In genomic region chr6:96907498-96907897, GRCh38 we compare ENCODE assay signal across 11 cellular contexts. TPM values are rescaled to one million over a fixed set of nuclear protein-coding genes. Genes with fewer than 3 reads are reported as not detected.
DNase-seq lines count a peak whose midpoint lies in the region; ATAC-seq and TF ChIP-seq lines count a peak whose summit lies in the region.
"Had no signal": no experiment of that assay in that cellular context is flagged by ENCODE, and none has a peak within 500 bp of the region (broad histone marks: within the 10 kb centered on the region; RNA-seq: fewer than 3 reads in every experiment).

No MANE protein-coding gene starts in this region.

- WGBS in stomach, 5 donors: 45 to 82% (median 72%) methylated on average over 2 of the region's 2 CpGs

- intact Hi-C loops in stomach (cut with DNase I; ENCODE audit: low total_unique reads): loop anchor here (10.0 kb wide), 1 partner anchor 147 kb away; no protein-coding TSS in a partner anchor

- H3K36me3 ChIP-seq in stomach: no peaks in the 10 kb centered on the region

- H3K9me3 Mint-ChIP-seq in chondrocyte (ENCODE audit: low read depth): no peaks in the 10 kb centered on the region

- in situ Hi-C loops in G401 (cut with HindIII; ENCODE audit: low sequenced_read_pairs): no loop called here

- peaks cover 0 to 3% (median 0%) of the 10 kb centered on the region in 3 donors for H3K27me3 ChIP-seq in stomach

- H3K4me3 Mint-ChIP-seq in chondrocyte (ENCODE audit: unreplicated experiment): no peak overlapping the region

- TF ChIP-seq POLR2A in stomach (IDR thresholded peaks at IDR 0.05): no peak

- H3K27ac ChIP-seq in stomach: no peak overlapping the region

- no peak for TF ChIP-seq EP300 in stomach (IDR thresholded peaks at IDR 0.05)

- TF ChIP-seq CTCF in stomach (IDR thresholded peaks at IDR 0.05) (no peak), chondrocyte (IDR thresholded peaks at IDR 0.05) (no peak)

- H3K9me3 ChIP-seq in stomach: no peaks in the 10 kb centered on the region

- H3K4me1 ChIP-seq in stomach: no peaks in the 10 kb centered on the region

- no peak overlapping the region for H3K27ac Mint-ChIP-seq in chondrocyte (ENCODE audit: unreplicated experiment)

- H3K4me3 ChIP-seq in stomach: no peak overlapping the region

- no peaks in the 10 kb centered on the region for H3K36me3 Mint-ChIP-seq in chondrocyte (ENCODE audit: low read depth)

- H3K4me1 Mint-ChIP-seq in chondrocyte (ENCODE audit: low read depth): no peaks in the 10 kb centered on the region

- H3K27me3 Mint-ChIP-seq in chondrocyte (ENCODE audit: low read depth): peaks cover 50% of the 10 kb centered on the region

- ATAC-seq in GM18502 (IDR thresholded peaks at IDR 0.05; ENCODE audit: poor library complexity, unreplicated experiment) (peak; percentile 98), GM21390 (IDR thresholded peaks at IDR 0.05; ENCODE audit: unreplicated experiment) (peak; percentile 91), HG03354 (IDR thresholded peaks at IDR 0.05; ENCODE audit: poor library complexity, severe bottlenecking, unreplicated experiment) (peak; percentile 86)

- DNase-seq in epidermal melanocyte (ENCODE audit: insufficient read length, low spot score): peak; percentile 54
- no peak for DNase-seq in NCI-H524 treated with DMSO at 0.1 percent for 48 hours (lab: John Stamatoyannopoulos, UW)
- no peak for DNase-seq in stomach
- DNase-seq in chondrocyte (ENCODE audit: low spot score): no peak
- no peak for DNase-seq in G401 (ENCODE audit: low spot score)
- DNase-seq: erythroblast, NCI-H1105, trophoblast cell had no signal

RNA-seq across cellular contexts. Expression of gene NDUFAF4, which starts 9.8 kb away (rescaled TPM):
- 10 to 100 TPM in 2 of 5 donors, 1 to 10 TPM in 3; 2.9 to 11.2 (median 5.5) TPM for total RNA-seq in stomach
- 10 to 100 TPM; 20.9 to 30.1 (median 25.6) TPM for polyA plus RNA-seq in stomach
- 22.2 to 25.0 TPM (median 23.5 TPM) in 3 replicates for total RNA-seq in chondrocyte
- 16.3 and 50.2 TPM in 2 replicates for total RNA-seq in G401 (2014; rRNA removed; shearing (Covaris generic))

RNA-seq across cellular contexts. Expression of gene KLHL32, which starts 17.0 kb away (rescaled TPM):
- total RNA-seq in stomach (under 1 TPM in 1 of 5 donors, not detected in 4; 0.55 TPM), chondrocyte (not detected in 3 replicates)
- under 1 TPM in 2 of 3 donors, not detected in 1; 0.15 to 0.19 TPM for polyA plus RNA-seq in stomach
- total RNA-seq in G401 (2014; rRNA removed; shearing (Covaris generic)): not detected in 2 replicates
